ENCODE assay signal across 11 cellular contexts in genomic region chr5:119327018-119327417, GRCh38. TPM values are rescaled to one million over a fixed set of nuclear protein-coding genes. Genes with fewer than 3 reads are reported as not detected.
DNase-seq lines count a peak whose midpoint lies in the region; ATAC-seq and TF ChIP-seq lines count a peak whose summit lies in the region.
"Had no signal": no experiment of that assay in that cellular context is flagged by ENCODE, and none has a peak within 500 bp of the region (broad histone marks: within the 10 kb centered on the region; RNA-seq: fewer than 3 reads in every experiment).

No MANE protein-coding gene starts in this region.

- no peaks in the 10 kb centered on the region for H3K27me3 ChIP-seq in PC-3 (ENCODE audit: low read length)
- H3K27me3 ChIP-seq: BE2C had no signal

- H3F3A ChIP-seq in PC-3 (ENCODE audit: low read length, unreplicated experiment) = peaks cover 12% of the 10 kb centered on the region

- POLR2A ChIA-PET in naive thymus-derived CD8-positive, alpha-beta T cell (lab: Charles Lee) = interaction anchor here (2.3 kb wide), 1 partner anchor 10 kb away, joined by 11 read pairs; no protein-coding TSS in a partner anchor
- POLR2A ChIA-PET in PC-3 (lab: Charles Lee; ENCODE audit: unreplicated experiment) = no interaction called here

- peaks cover 6% of the 10 kb centered on the region; the same call in 1 of the 2 replicates for H3K79me2 ChIP-seq in PC-3 (ENCODE audit: low read length)

- H3K9me3 Mint-ChIP-seq in activated T-helper 2 cell treated with anti-CD3 and anti-CD28 coated beads, Interferon-gamma antibody, Interleukin-2, Interleukin-4, amounts not matched to agents 10 μg/mL and 5 μg/mL and 100 μg/mL, durations not matched to agents 14 hours and 24 hours and 36 hours = no peaks in the 10 kb centered on the region
- peaks cover 0 to 8% (median 0%) of the 10 kb centered on the region in 9 donors for H3K9me3 Mint-ChIP-seq in naive thymus-derived CD8-positive, alpha-beta T cell

- H4K20me1 ChIP-seq in PC-3 (ENCODE audit: low read length) = no peaks in the 10 kb centered on the region

- no peak overlapping the region for H3K27ac ChIP-seq in PC-3 (ENCODE audit: low read length)

- no peaks in the 10 kb centered on the region for H3K27me3 Mint-ChIP-seq in activated T-helper 2 cell treated with anti-CD3 and anti-CD28 coated beads, Interferon-gamma antibody, Interleukin-2, Interleukin-4, amounts not matched to agents 10 μg/mL and 5 μg/mL and 100 μg/mL, durations not matched to agents 14 hours and 24 hours and 36 hours (ENCODE audit: low read depth)
- H3K27me3 Mint-ChIP-seq in naive thymus-derived CD8-positive, alpha-beta T cell = no peaks in the 10 kb centered on the region

- ATAC-seq in naive thymus-derived CD8-positive, alpha-beta T cell = no peak
- no peak for ATAC-seq in GM21619 (IDR thresholded peaks at IDR 0.05; ENCODE audit: unreplicated experiment)
- no peak for ATAC-seq in HG03565 (IDR thresholded peaks at IDR 0.05; ENCODE audit: unreplicated experiment)
- ATAC-seq in PC-3 = no peak

- peaks cover 14% of the 10 kb centered on the region for H3K36me3 Mint-ChIP-seq in activated T-helper 2 cell treated with anti-CD3 and anti-CD28 coated beads, Interferon-gamma antibody, Interleukin-2, Interleukin-4, amounts not matched to agents 10 μg/mL and 5 μg/mL and 100 μg/mL, durations not matched to agents 14 hours and 24 hours and 36 hours (ENCODE audit: low read depth)
- H3K36me3 Mint-ChIP-seq in naive thymus-derived CD8-positive, alpha-beta T cell = peaks cover 0 to 4% (median 4%) of the 10 kb centered on the region in 3 donors

- no peak overlapping the region for H2AFZ ChIP-seq in PC-3 (ENCODE audit: low read length)

- TF ChIP-seq CTCF in PC-3 (conservative IDR thresholded peaks at IDR 0.05; ENCODE audit: low read depth, low read length) = no peak

- peak overlapping the region; percentile 94 for H3K27ac Mint-ChIP-seq in activated T-helper 2 cell treated with anti-CD3 and anti-CD28 coated beads, Interferon-gamma antibody, Interleukin-2, Interleukin-4, amounts not matched to agents 10 μg/mL and 5 μg/mL and 100 μg/mL, durations not matched to agents 14 hours and 24 hours and 36 hours
- H3K27ac Mint-ChIP-seq in naive thymus-derived CD8-positive, alpha-beta T cell = peak overlapping the region; percentile 82 to 99 (median 95)

- H3K4me3 Mint-ChIP-seq in activated T-helper 2 cell treated with anti-CD3 and anti-CD28 coated beads, Interferon-gamma antibody, Interleukin-2, Interleukin-4, amounts not matched to agents 10 μg/mL and 5 μg/mL and 100 μg/mL, durations not matched to agents 14 hours and 24 hours and 36 hours (ENCODE audit: low read depth) = peak overlapping the region; percentile 63
- peak overlapping the region; percentile 23 to 81 (median 74) for H3K4me3 Mint-ChIP-seq in naive thymus-derived CD8-positive, alpha-beta T cell

- no peak overlapping the region for H3K9ac ChIP-seq in PC-3 (ENCODE audit: low read length)

- H3K4me2 ChIP-seq in PC-3 (ENCODE audit: low read length) = no peak overlapping the region

- no peaks in the 10 kb centered on the region for H3K9me2 ChIP-seq in PC-3 (replicated peaks; ENCODE audit: low read length)

- H3K4me3 ChIP-seq in PC-3 (ENCODE audit: low read length) = no peak overlapping the region
- H3K4me3 ChIP-seq: lung had no signal

- H3K4me1 Mint-ChIP-seq in activated T-helper 2 cell treated with anti-CD3 and anti-CD28 coated beads, Interferon-gamma antibody, Interleukin-2, Interleukin-4, amounts not matched to agents 10 μg/mL and 5 μg/mL and 100 μg/mL, durations not matched to agents 14 hours and 24 hours and 36 hours (ENCODE audit: low read depth) = peaks cover 85% of the 10 kb centered on the region
- H3K4me1 Mint-ChIP-seq in naive thymus-derived CD8-positive, alpha-beta T cell = peaks cover 60 to 96% (median 90%) of the 10 kb centered on the region in 4 donors

- CTCF ChIA-PET in PC-3 (lab: Charles Lee) = no interaction called here

- BruUV-seq in PC-3 (replicated peaks; lab: Mats Ljungman, UMichigan) = no TSS peak

- H3K36me3 ChIP-seq in PC-3 (ENCODE audit: low read depth, low read length) = no peaks in the 10 kb centered on the region
- H3K36me3 ChIP-seq: BE2C had no signal

- H3K9me3 ChIP-seq in PC-3 (ENCODE audit: low read length) = no peaks in the 10 kb centered on the region
- H3K9me3 ChIP-seq: BE2C had no signal

- DNase-seq in stimulated activated CD4-positive, alpha-beta T cell treated with anti-CD3 and anti-CD28 coated beads, Interleukin-12 subunit alpha, Interleukin-12 subunit beta, amount 100 ng/mL, for 4 hours = peak; percentile 55
- no peak for DNase-seq in stimulated activated CD4-positive, alpha-beta T cell treated with anti-CD3 and anti-CD28 coated beads, Interleukin-2, amount 100 ng/mL, for 48 hours
- DNase-seq in activated T-helper 2 cell treated with anti-CD3 and anti-CD28 coated beads, Interferon-gamma antibody, Interleukin-2, Interleukin-4, amounts not matched to agents 10 μg/mL and 5 μg/mL and 100 μg/mL, durations not matched to agents 14 hours and 24 hours and 36 hours (ENCODE audit: low spot score) = no peak
- DNase-seq in naive thymus-derived CD8-positive, alpha-beta T cell = no peak
- DNase-seq in A172 (ENCODE audit: low spot score) (no peak), PC-3 (no peak)
- DNase-seq: BE2C, NCI-H510A treated with DMSO at 0.1 percent for 48 hours had no signal

- intact Hi-C loops in activated T-helper 2 cell treated with anti-CD3 and anti-CD28 coated beads, Interferon-gamma antibody, Interleukin-2, Interleukin-4, amounts not matched to agents 10 μg/mL and 5 μg/mL and 100 μg/mL, durations not matched to agents 14 hours and 24 hours and 36 hours (cut with micrococcal nuclease) = loop anchor here (1.0 to 5.0 kb wide), 3 partner anchors 9 to 295 kb away; no protein-coding TSS in a partner anchor
- intact Hi-C loops in PC-3 (cut with micrococcal nuclease) = no loop called here

- peaks cover 28% of the 10 kb centered on the region for H3K4me1 ChIP-seq in PC-3 (ENCODE audit: insufficient read depth, low read length)
- H3K4me1 ChIP-seq: BE2C had no signal

RNA-seq across cellular contexts. Expression of gene TNFAIP8, which starts 28.8 kb away (rescaled TPM):
- total RNA-seq in activated T-helper 2 cell treated with anti-CD3 and anti-CD28 coated beads, Interferon-gamma antibody, Interleukin-2, Interleukin-4, amounts not matched to agents 10 μg/mL and 5 μg/mL and 100 μg/mL, durations not matched to agents 14 hours and 24 hours and 36 hours = 112 and 117 TPM in 2 replicates
- total RNA-seq in naive thymus-derived CD8-positive, alpha-beta T cell = 100 to 1,000 TPM; 176 to 177 TPM
- polyA plus RNA-seq in naive thymus-derived CD8-positive, alpha-beta T cell = 100 to 1,000 TPM; 175 to 220 (median 188) TPM
- total RNA-seq in A172 (2014; rRNA removed; shearing (Covaris generic)) = 13.7 and 18.0 TPM in 2 replicates
- 11.8 and 20.0 TPM in 2 replicates for total RNA-seq in PC-3 (2014; rRNA removed)
